In genomic region chr6:46175976-46176375, GRCh38 we compare ENCODE assay signal across 17 cellular contexts.
A peak's percentile ranks its signal among the peaks of the same experiment; 100 is the strongest.
DNase-seq lines count a peak whose midpoint lies in the region; ATAC-seq and TF ChIP-seq lines count a peak whose summit lies in the region.
"Had no signal": no experiment of that assay in that cellular context is flagged by ENCODE, and none has a peak within 500 bp of the region (broad histone marks: within the 10 kb centered on the region; RNA-seq: fewer than 3 reads in every experiment).

No MANE protein-coding gene starts in this region.

- H3K36me3 ChIP-seq in DOHH2 (ENCODE audit: control insufficient read depth, low read length) = no peaks in the 10 kb centered on the region
- H3K36me3 ChIP-seq: adrenal gland, heart right ventricle, ovary had no signal

- no peaks in the 10 kb centered on the region for H3F3A ChIP-seq in DOHH2 (ENCODE audit: control insufficient read depth, insufficient read depth)

- H3K79me2 ChIP-seq in DOHH2 (ENCODE audit: control insufficient read depth, low read length) = no peaks in the 10 kb centered on the region

- H3K9me2 ChIP-seq in DOHH2 (replicated peaks; ENCODE audit: control insufficient read depth, low read length) = no peaks in the 10 kb centered on the region

- 0 out of 2 replicates have a peak overlapping the region, but pooled peaks have one; percentile 22 for H3K4me3 ChIP-seq in DOHH2 (ENCODE audit: low read length)
- H3K4me3 ChIP-seq: adrenal gland, heart right ventricle, mucosa of descending colon, ovary, testis had no signal

- no peak overlapping the region for H3K27ac ChIP-seq in DOHH2 (ENCODE audit: low read depth, low read length)
- H3K27ac ChIP-seq: adrenal gland, heart right ventricle, ovary, testis had no signal

- H3K9me3 ChIP-seq in DOHH2 (ENCODE audit: control insufficient read depth, insufficient read depth, low read length) = no peaks in the 10 kb centered on the region
- H3K9me3 ChIP-seq: adrenal gland, heart right ventricle, mucosa of descending colon, ovary, testis had no signal

- H4K20me1 ChIP-seq in DOHH2 (ENCODE audit: control insufficient read depth, insufficient read depth, low read depth, low read length) = no peaks in the 10 kb centered on the region

- H3K4me1 ChIP-seq in DOHH2 (ENCODE audit: control insufficient read depth, low read length) = peaks cover 19% of the 10 kb centered on the region
- H3K4me1 ChIP-seq: adrenal gland had no signal

- H3K27me3 ChIP-seq in DOHH2 (ENCODE audit: control insufficient read depth, low read length) = 0 out of 2 replicates have a peak, but pooled peaks cover 3% of the 10 kb centered on the region
- H3K27me3 ChIP-seq: ovary, testis had no signal

- TF ChIP-seq CTCF in DOHH2 (IDR thresholded peaks at IDR 0.05; ENCODE audit: low read depth, low read length, poor library complexity, severe bottlenecking) = no peak

- H3K4me2 ChIP-seq in DOHH2 (ENCODE audit: low read length) = peak overlapping the region; percentile 45

- ATAC-seq in GM19035 (IDR thresholded peaks at IDR 0.05; ENCODE audit: unreplicated experiment) (peak; percentile 51), HG02610 (IDR thresholded peaks at IDR 0.05; ENCODE audit: unreplicated experiment) (peak; percentile 46), HG03378 (IDR thresholded peaks at IDR 0.05; ENCODE audit: unreplicated experiment) (no peak)
- ATAC-seq: heart right ventricle, mucosa of descending colon had no signal

- DNase-seq in NCI-H1048 (lab: John Stamatoyannopoulos, UW) = peak; percentile 76
- DNase-seq in AML-193 (lab: John Stamatoyannopoulos, UW) = no peak
- DNase-seq in cerebellar nuclear complex (lab: John Stamatoyannopoulos, UW) = no peak
- no peak for DNase-seq in pons (ENCODE audit: low spot score)
- DNase-seq: activated CD4-positive, CD25-positive, alpha-beta regulatory T cell treated with anti-CD3 and anti-CD28 coated beads, Interleukin-2, amount 50 U/mL, for 72 hours; adrenal gland; heart right ventricle; KBM-7; kidney glomerular epithelial cell; mucosa of descending colon; NCI-H524 treated with DMSO at 0.1 percent for 48 hours; ovary; testis had no signal
